ENCODE assay signal across 7 cellular contexts in the genomic region with DNA sequence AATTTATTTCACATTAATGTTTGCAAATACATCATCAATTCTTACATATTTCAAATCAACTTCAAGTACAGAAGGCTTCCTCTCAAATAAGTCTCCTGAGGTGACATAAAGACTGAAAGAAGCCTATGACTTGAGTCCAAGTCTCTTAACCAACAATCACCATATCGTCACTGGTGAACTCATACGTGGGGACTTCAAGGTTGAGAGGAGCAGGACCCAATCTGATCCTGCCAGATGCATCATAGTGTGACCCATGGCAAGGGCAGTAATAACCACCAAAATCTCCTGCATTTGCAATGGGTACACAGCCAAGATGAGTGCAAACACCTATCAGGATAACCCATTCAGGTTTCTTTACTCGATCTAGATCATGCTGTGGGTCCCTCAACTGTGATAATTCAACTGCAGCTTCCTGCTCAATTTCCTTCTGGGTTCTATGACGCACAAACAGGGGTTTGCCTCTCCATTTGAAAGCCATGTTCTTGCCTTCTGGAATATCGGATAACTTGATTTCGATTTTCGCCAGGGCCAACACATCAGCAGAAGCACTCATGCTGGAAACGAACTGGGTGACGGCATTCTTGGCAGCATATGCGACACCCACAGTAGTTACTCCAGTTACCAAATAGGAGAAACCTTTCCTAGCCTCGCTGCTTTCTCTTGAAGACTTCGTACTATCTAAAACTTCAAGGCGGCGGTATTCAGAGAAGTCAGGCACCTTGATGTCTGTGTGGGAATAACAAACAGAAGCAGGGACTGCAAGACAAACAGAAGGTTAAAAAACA. TPM values are rescaled to one million over a fixed set of nuclear protein-coding genes. Genes with fewer than 3 reads are reported as not detected.
DNase-seq lines count a peak whose midpoint lies in the region; ATAC-seq, FAIRE-seq and TF ChIP-seq lines count a peak whose summit lies in the region.
"Not testable (repeated sequence)": the region's sequence is repeated elsewhere in the genome, so short reads cannot be mapped to it uniquely, and the experiment has no call there.

No MANE protein-coding gene starts in this region.

- not testable (repeated sequence) for TF ChIP-seq EP300 in H1 (IDR thresholded peaks at IDR 0.05; ENCODE audit: borderline replicate concordance in 1 of 2, low read depth in 2 of 2, low read length in 2 of 2)

- H2BK15ac ChIP-seq in IMR-90 (ENCODE audit: low read depth, low read length); H1 (ENCODE audit: low read length): not testable (repeated sequence)

- not testable (repeated sequence) for H2BK20ac ChIP-seq in IMR-90 (ENCODE audit: low read depth, low read length); H1 (ENCODE audit: low read length)

- H2AK5ac ChIP-seq in IMR-90 (ENCODE audit: low read depth, low read length); H1 (ENCODE audit: low read depth, low read length): not testable (repeated sequence)

- not testable (repeated sequence) for ATAC-seq in IMR-90 (ENCODE audit: low read depth)
- peak; percentile 57 to 71 (median 65) for ATAC-seq in psoas muscle

- H3K4me2 ChIP-seq in IMR-90 (ENCODE audit: low read depth, low read length); astrocyte (ENCODE audit: low read length); H1 (ENCODE audit: insufficient read depth in 1 of 2, low read depth in 2 of 2, low read length in 2 of 2); keratinocyte (ENCODE audit: control insufficient read depth, extremely low read depth, insufficient read depth, low read depth, low read length): not testable (repeated sequence)

- H3K27ac ChIP-seq in IMR-90 (ENCODE audit: insufficient read depth, low read length); astrocyte (ENCODE audit: low read depth, low read length); H1 (ENCODE audit: low read depth, low read length); keratinocyte (ENCODE audit: control insufficient read depth, insufficient read depth, low read length): not testable (repeated sequence)
- peak overlapping the region; percentile 78 for H3K27ac ChIP-seq in psoas muscle

- H4K5ac ChIP-seq in IMR-90 (ENCODE audit: low read depth, low read length); H1 (ENCODE audit: insufficient read length, low read depth, low read length): not testable (repeated sequence)

- H4K20me1 ChIP-seq in IMR-90 (ENCODE audit: insufficient read depth, low read length): peaks cover 26% of the 10 kb centered on the region
- peaks cover 57% of the 10 kb centered on the region for H4K20me1 ChIP-seq in astrocyte (ENCODE audit: insufficient read depth, low read length)
- H4K20me1 ChIP-seq in H1 (replicated peaks in 1 of 2; ENCODE audit: control insufficient read depth in 1 of 2, insufficient read depth in 2 of 2, low read length in 2 of 2): peaks cover 18 to 23% of the 10 kb centered on the region in 2 experiments
- H4K20me1 ChIP-seq in keratinocyte (ENCODE audit: control insufficient read depth, extremely low read depth, insufficient read depth, low read length): not testable (repeated sequence)

- BruUV-seq in IMR-90 (replicated peaks; lab: Mats Ljungman, UMichigan): TSS peak; percentile 28

- H3K36me3 Mint-ChIP-seq in astrocyte (ENCODE audit: low read depth, unreplicated experiment): not testable (repeated sequence)

- FAIRE-seq in GM12892 (lab: Jason Lieb, UNC): peak; percentile 57
- peak; percentile 78 for FAIRE-seq in astrocyte (lab: Jason Lieb, UNC)
- FAIRE-seq in H1 (lab: Jason Lieb, UNC): peak; percentile 78
- peak; percentile 65 for FAIRE-seq in keratinocyte (lab: Jason Lieb, UNC)
- peak; percentile 70 for FAIRE-seq in urothelium cell line (lab: Jason Lieb, UNC)

- not testable (repeated sequence) for DNase-seq in GM12892 (ENCODE audit: insufficient read length); IMR-90; astrocyte (ENCODE audit: low read depth); H1 (ENCODE audit: low read depth in 1 of 2, low spot score in 2 of 2); keratinocyte (ENCODE audit: low read depth, low spot score); psoas muscle; urothelium cell line (ENCODE audit: low spot score)

- POLR2A ChIA-PET in IMR-90 (lab: Charles Lee; ENCODE audit: unreplicated experiment): not testable (repeated sequence)
- POLR2A ChIA-PET in H1 (lab: Charles Lee; ENCODE audit: partially characterized antibody): interaction anchor here (0.6 kb wide), 1 partner anchor 152 kb away, joined by 3 read pairs; no protein-coding TSS in a partner anchor

- CTCF ChIA-PET in IMR-90 (lab: Yijun Ruan, JAX): not testable (repeated sequence)
- CTCF ChIA-PET in H1 (lab: Charles Lee; ENCODE audit: partially characterized antibody): interaction anchor here (1.0 kb wide), 1 partner anchor 53 kb away, joined by 3 read pairs; no protein-coding TSS in a partner anchor

- TF ChIP-seq RAD21 in IMR-90 (IDR thresholded peaks at IDR 0.05; ENCODE audit: low read length); H1 (IDR thresholded peaks at IDR 0.05 in 1 of 2, conservative IDR thresholded peaks at IDR 0.05 in 1 of 2; ENCODE audit: low read depth in 2 of 2, low read length in 2 of 2): not testable (repeated sequence)

- not testable (repeated sequence) for H3K9me1 ChIP-seq in IMR-90 (ENCODE audit: insufficient read depth, low read length); keratinocyte (ENCODE audit: control insufficient read depth, extremely low read depth, insufficient read depth, low read length)

- not testable (repeated sequence) for H3K9me3 ChIP-seq in IMR-90 (ENCODE audit: control insufficient read depth, insufficient read depth, low read length); astrocyte (ENCODE audit: insufficient read depth, low read depth, low read length); H1 (ENCODE audit: insufficient read depth in 2 of 2, low read depth in 1 of 2, low read length in 1 of 2); keratinocyte (ENCODE audit: control insufficient read depth, low read depth, low read length); psoas muscle

- H4K91ac ChIP-seq in IMR-90 (ENCODE audit: insufficient read depth, low read depth, low read length); H1 (replicated peaks; ENCODE audit: insufficient read length, low read length): not testable (repeated sequence)

- not testable (repeated sequence) for H3K4me1 ChIP-seq in IMR-90 (ENCODE audit: control insufficient read depth, insufficient read depth, low read length); astrocyte (ENCODE audit: insufficient read depth, low read length); H1 (replicated peaks in 1 of 4; ENCODE audit: control insufficient read depth in 3 of 4, insufficient read depth in 4 of 4, low read length in 3 of 4); keratinocyte (ENCODE audit: control insufficient read depth, extremely low read depth, insufficient read depth, low read length)
- H3K4me1 ChIP-seq in psoas muscle: peaks cover 44% of the 10 kb centered on the region

- H3K79me1 ChIP-seq in IMR-90 (ENCODE audit: low read depth in 1 of 2, low read length in 2 of 2): peaks cover 10 to 17% of the 10 kb centered on the region in 2 experiments; a peak in 3 of 4 replicates
- H3K79me1 ChIP-seq in H1 (ENCODE audit: low read depth, low read length): not testable (repeated sequence)

- not testable (repeated sequence) for H2AFZ ChIP-seq in IMR-90 (replicated peaks; ENCODE audit: low read length, poor library complexity); astrocyte (ENCODE audit: low read depth, low read length); H1 (ENCODE audit: low read length); keratinocyte (ENCODE audit: control insufficient read depth, low read length)

- intact Hi-C loops in IMR-90 (cut with micrococcal nuclease); psoas muscle (cut with DNase I): not testable (repeated sequence)

- in situ Hi-C loops in IMR-90 (cut with MboI; ENCODE audit: low sequenced_read_pairs): not testable (repeated sequence)

- not testable (repeated sequence) for H4K8ac ChIP-seq in IMR-90 (ENCODE audit: low read depth in 2 of 2, low read length in 2 of 2); H1 (ENCODE audit: extremely low read depth, insufficient read depth, low read length)

- H3K4me1 Mint-ChIP-seq in astrocyte (ENCODE audit: low read depth, unreplicated experiment): not testable (repeated sequence)

- not testable (repeated sequence) for H3K18ac ChIP-seq in IMR-90 (ENCODE audit: low read depth, low read length); H1 (ENCODE audit: extremely low read depth, low read length)

- not testable (repeated sequence) for H2BK12ac ChIP-seq in H1 (ENCODE audit: low read depth, low read length)

- not testable (repeated sequence) for H3K4ac ChIP-seq in IMR-90 (ENCODE audit: low read depth, low read length); H1 (replicated peaks; ENCODE audit: insufficient read length, low read depth, low read length)

- not testable (repeated sequence) for H3K23ac ChIP-seq in IMR-90 (ENCODE audit: low read depth, low read length); H1 (ENCODE audit: insufficient read length)

- H3K27me3 ChIP-seq in IMR-90 (ENCODE audit: control insufficient read depth, insufficient read depth, low read length); astrocyte (ENCODE audit: insufficient read depth, low read length); H1 (replicated peaks in 1 of 4; ENCODE audit: control insufficient read depth in 3 of 4, extremely low read depth in 1 of 4, insufficient read depth in 3 of 4, low read length in 3 of 4); keratinocyte (ENCODE audit: control insufficient read depth, extremely low read depth, insufficient read depth, low read length); psoas muscle (ENCODE audit: insufficient read depth in 3 of 3, low read length in 2 of 3): not testable (repeated sequence)

- not testable (repeated sequence) for H3K27me3 Mint-ChIP-seq in astrocyte (ENCODE audit: low read depth, unreplicated experiment)

- not testable (repeated sequence) for H3K23me2 ChIP-seq in H1 (ENCODE audit: low read depth, low read length)

- peaks cover 65% of the 10 kb centered on the region for H3K79me2 ChIP-seq in astrocyte (ENCODE audit: insufficient read depth, low read length)
- H3K79me2 ChIP-seq in H1 (ENCODE audit: control insufficient read depth in 1 of 2, insufficient read depth in 2 of 2, low read length in 2 of 2): peaks cover 19 to 62% of the 10 kb centered on the region in 2 experiments
- H3K79me2 ChIP-seq in keratinocyte (ENCODE audit: control insufficient read depth, insufficient read depth, low read length): peaks cover 56% of the 10 kb centered on the region

- H2BK5ac ChIP-seq in IMR-90 (ENCODE audit: low read depth, low read length, poor library complexity, severe bottlenecking); H1 (ENCODE audit: low read depth, low read length): not testable (repeated sequence)

- TF ChIP-seq POLR2A in GM12892 (IDR thresholded peaks at IDR 0.05; ENCODE audit: low read depth, low read length); IMR-90 (IDR thresholded peaks at IDR 0.05; ENCODE audit: low read depth, low read length); H1 (IDR thresholded peaks at IDR 0.05; ENCODE audit: control extremely low read depth in 1 of 2, low read depth in 2 of 2, low read length in 2 of 2): not testable (repeated sequence)

- no CpG with 5 or more reads among the region's 14 CpGs for WGBS in IMR-90 (ENCODE audit: extremely low coverage in 2 of 2, insufficient read length in 1 of 2), 2 experiments
- WGBS in H1 (ENCODE audit: extremely low coverage in 1 of 2, insufficient coverage in 1 of 2, insufficient read length in 1 of 2, insufficient replicate concordance in 2 of 2, low coverage in 1 of 2, low lambda C conversion rate in 2 of 2, missing lambda C conversion rate in 1 of 2), 2 experiments: 91% methylated on average over 12 of the region's 14 CpGs; no CpG with 5 or more reads in 1 of the 2 experiments
- 39 to 61% (median 52%) methylated on average over 11 to 14 of the region's 14 CpGs for WGBS in psoas muscle, 3 donors

- TF ChIP-seq CTCF in IMR-90 (conservative IDR thresholded peaks at IDR 0.05; ENCODE audit: low read depth, low read length); astrocyte (IDR thresholded peaks at IDR 0.05; ENCODE audit: insufficient read depth, low read depth, low read length); H1 (IDR thresholded peaks at IDR 0.05; ENCODE audit: control extremely low read depth in 1 of 3, insufficient read depth in 1 of 3, low read depth in 1 of 3, low read length in 3 of 3); keratinocyte (optimal IDR thresholded peaks at IDR 0.05 in 1 of 3, IDR thresholded peaks at IDR 0.05 in 1 of 3, conservative IDR thresholded peaks at IDR 0.05 in 1 of 3; ENCODE audit: extremely low read depth in 1 of 3, insufficient read depth in 2 of 3, low read length in 3 of 3); psoas muscle (IDR thresholded peaks at IDR 0.05): not testable (repeated sequence)

- H3K36me3 ChIP-seq in IMR-90 (ENCODE audit: control insufficient read depth, insufficient read depth, low read length); astrocyte (ENCODE audit: insufficient read depth, low read length); keratinocyte (ENCODE audit: control insufficient read depth in 2 of 2, extremely low read depth in 1 of 2, insufficient read depth in 2 of 2, low read length in 2 of 2): not testable (repeated sequence)
- H3K36me3 ChIP-seq in H1 (ENCODE audit: control insufficient read depth in 2 of 4, insufficient read depth in 4 of 4, low read length in 3 of 4): peaks cover 0 to 20% (median 9%) of the 10 kb centered on the region in 4 experiments; a peak in 4 of 8 replicates
- H3K36me3 ChIP-seq in psoas muscle (ENCODE audit: insufficient read depth in 1 of 2, low read depth in 1 of 2): peaks cover 7 to 19% of the 10 kb centered on the region in 2 donors

- dilution Hi-C loops in IMR-90 (cut with HindIII; ENCODE audit: low sequenced_read_pairs, unreplicated experiment); keratinocyte (cut with MboI; ENCODE audit: extremely low pct_ligation_motif_present, low sequenced_read_pairs): not testable (repeated sequence)

- not testable (repeated sequence) for H3K9ac ChIP-seq in IMR-90 (ENCODE audit: low read depth, low read length); astrocyte (ENCODE audit: low read length); H1 (replicated peaks in 1 of 4; ENCODE audit: extremely low read depth in 1 of 4, low read depth in 3 of 4, low read length in 3 of 4); keratinocyte (ENCODE audit: control insufficient read depth, extremely low read depth, insufficient read depth, low read length)

- not testable (repeated sequence) for H3K56ac ChIP-seq in IMR-90 (ENCODE audit: extremely low read depth, insufficient read depth, low read length); H1 (replicated peaks; ENCODE audit: insufficient read length, low read depth, low read length)

- H2AK9ac ChIP-seq in IMR-90 (replicated peaks; ENCODE audit: low read depth, low read length, poor library complexity): not testable (repeated sequence)

- H3K27ac Mint-ChIP-seq in astrocyte (ENCODE audit: unreplicated experiment): not testable (repeated sequence)

- H3K4me3 Mint-ChIP-seq in astrocyte (ENCODE audit: unreplicated experiment): not testable (repeated sequence)

- not testable (repeated sequence) for H3K14ac ChIP-seq in IMR-90 (replicated peaks; ENCODE audit: low read depth, low read length); H1 (ENCODE audit: insufficient read length)

- H3K9me3 Mint-ChIP-seq in astrocyte (ENCODE audit: unreplicated experiment): not testable (repeated sequence)

- not testable (repeated sequence) for H2BK120ac ChIP-seq in IMR-90 (ENCODE audit: low read depth, low read length); H1 (replicated peaks; ENCODE audit: low read depth, low read length)

- not testable (repeated sequence) for H3K4me3 ChIP-seq in IMR-90 (ENCODE audit: insufficient read depth, low read depth, low read length); astrocyte (ENCODE audit: insufficient read depth, low read depth, low read length); H1 (ENCODE audit: extremely low read depth in 1 of 4, insufficient read depth in 2 of 4, low read depth in 3 of 4, low read length in 4 of 4); keratinocyte (ENCODE audit: control insufficient read depth in 2 of 3, extremely low read depth in 1 of 3, insufficient read depth in 2 of 3, low read depth in 1 of 3, low read length in 3 of 3)
- peak overlapping the region; percentile 36 for H3K4me3 ChIP-seq in psoas muscle

RNA-seq across cellular contexts. Expression of a gene that starts 5.4 kb away (rescaled TPM):
- polyA plus RNA-seq in GM12892 (2012; ENCODE audit: missing spikeins): 46.9 TPM
- 37.1 and 40.0 TPM in 2 replicates for total RNA-seq in IMR-90 (2012; rRNA removed)
- 42.9 and 43.8 TPM in 2 replicates for polyA plus RNA-seq in IMR-90 (2012; rRNA removed)
- 23.7 and 35.7 TPM in 2 replicates for polyA plus RNA-seq in IMR-90 (2012; cell fraction: cytosol; rRNA removed)
- polyA plus RNA-seq in IMR-90 (2012; cell fraction: nucleus; rRNA removed; ENCODE audit: low replicate concordance): 6.4 and 16.5 TPM in 2 replicates
- total RNA-seq in astrocyte: 30.3 and 33.1 TPM in 2 replicates
- 50.9 and 52.4 TPM in 2 replicates for total RNA-seq in H1 (2021; fragmentation: NEBNext Ultra II Directional; extraction: Animal tissue kit (Norgen Biotek cat#: 25700))
- 53.8 and 59.1 TPM in 2 replicates for polyA plus RNA-seq in H1 (2011; rRNA removed)
- 58.2 TPM for polyA plus RNA-seq in H1 (2011; cell fraction: cytosol; rRNA removed)
- 38.1 TPM for polyA plus RNA-seq in H1 (2011; cell fraction: nucleus; rRNA removed)
- 46.6 to 58.9 TPM (median 50.9 TPM) in 4 replicates for polyA plus RNA-seq in H1 (2012, experiment 1 of 2)
- polyA plus RNA-seq in H1 (2012, experiment 2 of 2): 31.9 TPM
- polyA plus RNA-seq in H1 (2013, experiment 1 of 2): 34.2 TPM
- polyA plus RNA-seq in H1 (2013, experiment 2 of 2): 35.0 TPM
- 54.2 and 58.8 TPM in 2 replicates for polyA minus RNA-seq in H1 (2011; rRNA and poly(A)+ RNA removed)
- polyA minus RNA-seq in H1 (2011; cell fraction: cytosol; rRNA and poly(A)+ RNA removed): 23.2 TPM
- 28.5 TPM for polyA minus RNA-seq in H1 (2011; cell fraction: nucleus; rRNA and poly(A)+ RNA removed)
- polyA plus RNA-seq in keratinocyte: 49.9 to 60.0 TPM (median 54.1 TPM) in 3 replicates
- polyA plus RNA-seq in keratinocyte (2011; ENCODE audit: low read depth): 17.5 TPM
- 49.7 and 83.0 TPM in 2 replicates for polyA plus RNA-seq in keratinocyte (2011; cell fraction: cytosol; rRNA removed)
- 30.1 and 31.1 TPM in 2 replicates for polyA plus RNA-seq in keratinocyte (2011; cell fraction: nucleus; rRNA removed)
- polyA plus RNA-seq in keratinocyte (2012; ENCODE audit: low replicate concordance): 33.0 and 33.3 TPM in 2 replicates
- 28.7 to 36.8 TPM (median 33.2 TPM) in 3 replicates for polyA minus RNA-seq in keratinocyte
- 31.3 TPM for polyA minus RNA-seq in keratinocyte (2011; cell fraction: cytosol; rRNA and poly(A)+ RNA removed)
- 5.8 and 7.7 TPM in 2 replicates for polyA minus RNA-seq in keratinocyte (2011; cell fraction: nucleus; rRNA and poly(A)+ RNA removed)
- 100 to 1,000 TPM; 102 to 155 (median 109) TPM for total RNA-seq in psoas muscle
- polyA plus RNA-seq in psoas muscle: 100 to 1,000 TPM; 104 to 208 (median 108) TPM
